ENCODE assay signal across 18 cellular contexts in the genomic region with DNA sequence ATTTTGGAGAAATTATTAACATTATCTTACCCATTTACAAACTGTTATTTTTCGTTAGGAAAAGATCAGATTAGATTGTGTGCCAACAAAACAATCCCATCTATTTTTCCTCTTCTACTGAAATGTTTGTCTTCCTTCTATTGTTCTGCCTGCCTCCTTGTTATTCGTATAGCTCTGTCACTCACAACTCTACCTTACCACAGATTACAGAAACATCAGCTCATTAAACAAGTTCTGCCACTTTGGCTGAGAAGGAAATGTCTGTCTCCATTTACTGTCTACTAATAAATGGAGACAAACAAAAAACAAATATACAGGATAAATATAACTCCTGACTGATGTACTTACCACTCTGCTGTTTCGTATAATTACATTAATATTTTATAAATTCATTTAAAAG.
DNase-seq lines count a peak whose midpoint lies in the region; ATAC-seq, FAIRE-seq and TF ChIP-seq lines count a peak whose summit lies in the region.
"Had no signal": no experiment of that assay in that cellular context is flagged by ENCODE, and none has a peak within 500 bp of the region (broad histone marks: within the 10 kb centered on the region; RNA-seq: fewer than 3 reads in every experiment).

No MANE protein-coding gene starts in this region.

- intact Hi-C loops in natural killer cell (cut with micrococcal nuclease): no loop called here

- ATAC-seq in esophagus mucosa: peak; percentile 31
- no peak for ATAC-seq in natural killer cell
- no peak for ATAC-seq in HG03175 (IDR thresholded peaks at IDR 0.05; ENCODE audit: unreplicated experiment)
- no peak for ATAC-seq in GM21619 (IDR thresholded peaks at IDR 0.05; ENCODE audit: unreplicated experiment)
- ATAC-seq: GM12878, HepG2 had no signal

- TF ChIP-seq CTCF in natural killer cell (IDR thresholded peaks at IDR 0.05): no peak

- H3K9me3 Mint-ChIP-seq in natural killer cell: no peaks in the 10 kb centered on the region
- H3K9me3 Mint-ChIP-seq: CD4-positive, alpha-beta T cell; H9 had no signal

- no peaks in the 10 kb centered on the region for H3K36me3 Mint-ChIP-seq in natural killer cell

- DNase-seq in DMS153 (lab: John Stamatoyannopoulos, UW) (peak; percentile 14), GM12892 (ENCODE audit: insufficient read length) (no peak), natural killer cell (no peak)
- DNase-seq: C1 segment of cervical spinal cord; CD4-positive, alpha-beta T cell; DMS79; GOT3; H9 had no signal

- peak; percentile 5 for FAIRE-seq in GM12892 (lab: Jason Lieb, UNC)
- FAIRE-seq in colon (lab: Jason Lieb, UNC): peak; percentile 66
- FAIRE-seq: A204.1, D721Med, GM12878, HepG2, HTR-8/SVneo had no signal

- H3K27ac Mint-ChIP-seq in natural killer cell: no peak overlapping the region
- H3K27ac Mint-ChIP-seq: B cell; CD4-positive, alpha-beta T cell; H9 had no signal

- no peaks in the 10 kb centered on the region for H3K27me3 Mint-ChIP-seq in natural killer cell (ENCODE audit: low read depth in 2 of 2)
- H3K27me3 Mint-ChIP-seq: B cell; CD4-positive, alpha-beta T cell had no signal

- TF ChIP-seq POLR2A in GM12892 (IDR thresholded peaks at IDR 0.05; ENCODE audit: low read depth, low read length): no peak

- no peak overlapping the region for H3K4me3 Mint-ChIP-seq in natural killer cell
- H3K4me3 Mint-ChIP-seq: B cell; CD4-positive, alpha-beta T cell; H9 had no signal

- H3K4me1 Mint-ChIP-seq in natural killer cell: no peaks in the 10 kb centered on the region
